In genomic region chr14:34781242-34781641, GRCh38 we compare ENCODE assay signal across 12 cellular contexts.
A peak's percentile ranks its signal among the peaks of the same experiment; 100 is the strongest.
DNase-seq lines count a peak whose midpoint lies in the region; ATAC-seq, FAIRE-seq and TF ChIP-seq lines count a peak whose summit lies in the region.
"Had no signal": no experiment of that assay in that cellular context is flagged by ENCODE, and none has a peak within 500 bp of the region (broad histone marks: within the 10 kb centered on the region; RNA-seq: fewer than 3 reads in every experiment).

No MANE protein-coding gene starts in this region.

- DNase-seq in A172 (ENCODE audit: low spot score) (peak; percentile 44), GM12891 (ENCODE audit: insufficient read length, low spot score) (no peak), SK-N-SH (no peak), fibroblast of the aortic adventitia (ENCODE audit: low read depth) (peak; percentile 79), H4 (ENCODE audit: low spot score) (no peak), nucleus accumbens (lab: John Stamatoyannopoulos, UW) (no peak), activated gamma-delta T cell treated with Interleukin-2 at 50 U/mL for 16 hours (no peak)
- DNase-seq: DND-41, left ventricle myocardium superior had no signal

- H4K20me1 ChIP-seq in SK-N-SH (ENCODE audit: insufficient read depth), result no peaks in the 10 kb centered on the region

- no peaks in the 10 kb centered on the region for H3K9me3 ChIP-seq in SK-N-SH

- H3K36me3 ChIP-seq in SK-N-SH (replicated peaks in 1 of 2; ENCODE audit: control insufficient read depth in 1 of 2, insufficient read depth in 2 of 2, low read length in 1 of 2), result peaks cover 50 to 78% of the 10 kb centered on the region in 2 experiments

- TF ChIP-seq CTCF in SK-N-SH (IDR thresholded peaks at IDR 0.05) (no peak), fibroblast of the aortic adventitia (IDR thresholded peaks at IDR 0.05; ENCODE audit: insufficient read depth, low read length) (no peak)

- WGBS in SK-N-SH (ENCODE audit: low lambda C conversion rate), result 89% methylated on average over 1 of the region's 1 CpG

- peaks cover 28% of the 10 kb centered on the region for H3F3A ChIP-seq in SK-N-SH (replicated peaks; ENCODE audit: insufficient read depth)

- no peak for TF ChIP-seq EP300 in SK-N-SH (IDR thresholded peaks at IDR 0.05; ENCODE audit: borderline replicate concordance in 1 of 2, low read depth in 1 of 2, low read length in 1 of 2)

- no peak for TF ChIP-seq POLR2A in GM12891 (IDR thresholded peaks at IDR 0.05; ENCODE audit: low read depth, low read length)

- FAIRE-seq in GM12891 (lab: Jason Lieb, UNC), result peak; percentile 41
- FAIRE-seq: urothelium cell line had no signal

- H3K4me3 ChIP-seq in SK-N-SH (ENCODE audit: low read depth in 2 of 2, low read length in 1 of 2) (no peak overlapping the region), fibroblast of the aortic adventitia (ENCODE audit: low read depth, low read length) (no peak overlapping the region)
- H3K4me3 ChIP-seq: cardiac muscle cell had no signal

- no peak overlapping the region for H2AFZ ChIP-seq in SK-N-SH (ENCODE audit: low read depth)

- H3K27me3 ChIP-seq in SK-N-SH (ENCODE audit: insufficient read depth), result no peaks in the 10 kb centered on the region
- H3K27me3 ChIP-seq: cardiac muscle cell had no signal

- CTCF ChIA-PET in SK-N-SH (lab: Yijun Ruan, JAX), result no interaction called here

- no peak for ATAC-seq in HG02970 (IDR thresholded peaks at IDR 0.05; ENCODE audit: low FRiP score, unreplicated experiment)
- ATAC-seq: left ventricle myocardium superior had no signal

- POLR2A ChIA-PET in SK-N-SH (lab: Yijun Ruan, JAX), result no interaction called here

- H3K9ac ChIP-seq in SK-N-SH, result peak overlapping the region; percentile 17; the same call in 1 of the 2 replicates

- no peaks in the 10 kb centered on the region for H3K9me2 ChIP-seq in SK-N-SH

- no peak for TF ChIP-seq RAD21 in SK-N-SH (IDR thresholded peaks at IDR 0.05; ENCODE audit: low read length)

- peak overlapping the region in 1 of 2 experiments; percentile 79; a peak in 2 of 4 replicates for H3K27ac ChIP-seq in SK-N-SH (ENCODE audit: low read depth in 2 of 2, low read length in 1 of 2)
- H3K27ac ChIP-seq: cardiac muscle cell had no signal

- H3K79me2 ChIP-seq in SK-N-SH (ENCODE audit: insufficient read depth), result no peaks in the 10 kb centered on the region

- H3K4me2 ChIP-seq in SK-N-SH, result no peak overlapping the region; the same call in 1 of the 2 replicates

- H3K4me1 ChIP-seq in SK-N-SH (ENCODE audit: control insufficient read depth in 1 of 2, insufficient read depth in 2 of 2, low read depth in 1 of 2, low read length in 1 of 2), result no peaks in the 10 kb centered on the region; a peak in 1 of 4 replicates

TF ChIP-seq in GM12891, 5 proteins besides CTCF, POLR2A, EP300 and RAD21:
- TF ChIP-seq TAF1 (IDR thresholded peaks at IDR 0.05; ENCODE audit: low read depth, low read length), result no peak
- TF ChIP-seq SPI1 (IDR thresholded peaks at IDR 0.05; ENCODE audit: low read depth, low read length), result peak; percentile 90

TF ChIP-seq in SK-N-SH, 30 proteins besides CTCF, POLR2A, EP300 and RAD21:
- TF ChIP-seq USF1 (IDR thresholded peaks at IDR 0.05; ENCODE audit: borderline replicate concordance, low read depth), result no peak
- peak; percentile 15; the same call in 1 of the 2 replicates for TF ChIP-seq FOSL2 (IDR thresholded peaks at IDR 0.05; ENCODE audit: borderline replicate concordance, low read depth)
- 0 out of 2 replicates have a peak, but pooled peaks have one; percentile 19 for TF ChIP-seq JUND (IDR thresholded peaks at IDR 0.05)
- no peak for TF ChIP-seq EZH2phosphoT487 (IDR thresholded peaks at IDR 0.05; ENCODE audit: borderline replicate concordance, low read depth)
- TF ChIP-seq TEAD4 (IDR thresholded peaks at IDR 0.05; ENCODE audit: borderline replicate concordance, insufficient read depth), result no peak

Comparison
In these comparisons a context has a peak if more than half of its experiments do, and no peak if none do; other contexts are left out.
1. DNase-seq: peak in A172 (single experiment) and fibroblast of the aortic adventitia (single experiment); none in GM12891 (single experiment), SK-N-SH (single experiment), H4 (single experiment), nucleus accumbens (0 of 56) and activated gamma-delta T cell treated with Interleukin-2 at 50 U/mL for 16 hours (single experiment).